Comparison of ENCODE assay signal across 7 cellular contexts in genomic region chr17:40648326-40648968, GRCh38. TPM values are rescaled to one million over a fixed set of nuclear protein-coding genes. Genes with fewer than 3 reads are reported as not detected.
DNase-seq lines count a peak whose midpoint lies in the region; ATAC-seq and TF ChIP-seq lines count a peak whose summit lies in the region.

No MANE protein-coding gene starts in this region.

- no peak overlapping the region for H2AFZ ChIP-seq in H9 (ENCODE audit: low read length)

- no peak overlapping the region for H2BK15ac ChIP-seq in H9 (ENCODE audit: low read depth, low read length)

- peaks cover 17% of the 10 kb centered on the region for H3K23me2 ChIP-seq in H9 (ENCODE audit: insufficient read length, low read depth, low read length, poor library complexity, severe bottlenecking)

- intact Hi-C loops in posterior vena cava (cut with DNase I): no loop called here

- TF ChIP-seq CTCF in GM12865 (IDR thresholded peaks at IDR 0.05; ENCODE audit: insufficient read depth, low read depth, low read length, missing control alignments): no peak
- TF ChIP-seq CTCF in H9 (conservative IDR thresholded peaks at IDR 0.05): no peak
- no peak for TF ChIP-seq CTCF in brain (conservative IDR thresholded peaks at IDR 0.05)

- H3K9me3 Mint-ChIP-seq in H9 (no peaks in the 10 kb centered on the region), brain (peaks cover 0 to 2% (median 0%) of the 10 kb centered on the region in 5 experiments)
- no peaks in the 10 kb centered on the region for H3K9me3 Mint-ChIP-seq in stimulated activated naive CD8-positive, alpha-beta T cell treated with anti-CD3 and anti-CD28 coated beads, Interleukin-15, amount 100 ng/mL, for 72 hours

- peak overlapping the region; percentile 85 to 95 for H3K4me3 Mint-ChIP-seq in H9
- H3K4me3 Mint-ChIP-seq in brain: peak overlapping the region; percentile 92 to 98 (median 95)
- H3K4me3 Mint-ChIP-seq in stimulated activated naive CD8-positive, alpha-beta T cell treated with anti-CD3 and anti-CD28 coated beads, Interleukin-15, amount 100 ng/mL, for 72 hours: peak overlapping the region; percentile 98 to 99

- no peak overlapping the region for H3K56ac ChIP-seq in H9 (ENCODE audit: insufficient read length, low read depth, low read length)

- peak overlapping the region; percentile 3 for H2BK120ac ChIP-seq in H9 (ENCODE audit: low read depth, low read length, poor library complexity, severe bottlenecking)

- peak; percentile 45 for ATAC-seq in stimulated activated naive CD8-positive, alpha-beta T cell treated with anti-CD3 and anti-CD28 coated beads, Interleukin-15, amount 100 ng/mL, for 72 hours

- peak overlapping the region; percentile 90 for H3K9ac ChIP-seq in H9 (ENCODE audit: extremely low read depth, insufficient read length, low read length)

- peaks cover 6 to 22% (median 17%) of the 10 kb centered on the region in 3 experiments; a peak in 5 of 7 replicates for H3K36me3 Mint-ChIP-seq in H9 (ENCODE audit: insufficient read depth in 1 of 3, low read depth in 3 of 3)
- peaks cover 20% of the 10 kb centered on the region for H3K36me3 Mint-ChIP-seq in brain

- H3K23ac ChIP-seq in H9 (ENCODE audit: insufficient read length, low read depth, low read length): no peak overlapping the region

- no peak overlapping the region for H4K5ac ChIP-seq in H9 (ENCODE audit: insufficient read length, low read depth, low read length)

- DNase-seq in GM12865 (ENCODE audit: low read depth) (no peak), H9 (no peak), NCI-H345 treated with DMSO at 0.1 percent for 48 hours (lab: John Stamatoyannopoulos, UW; ENCODE audit: unreplicated experiment) (peak; percentile 33), inferior parietal cortex (ENCODE audit: extremely low spot score) (peak; percentile 45), posterior vena cava (ENCODE audit: low spot score) (no peak)
- peak in 1 of 2 donors; percentile 13 for DNase-seq in stimulated activated naive CD8-positive, alpha-beta T cell treated with anti-CD3 and anti-CD28 coated beads, Interleukin-15, amount 100 ng/mL, for 72 hours

- H2BK12ac ChIP-seq in H9 (ENCODE audit: insufficient read length, low read depth, low read length): no peak overlapping the region

- no peak overlapping the region for H2BK20ac ChIP-seq in H9 (ENCODE audit: low read depth, low read length, poor library complexity, severe bottlenecking)

- peaks cover 2% of the 10 kb centered on the region for H3K79me1 ChIP-seq in H9 (ENCODE audit: insufficient read depth, low read depth, low read length, poor library complexity, severe bottlenecking)

- H3K9me3 ChIP-seq in H9 (ENCODE audit: control insufficient read depth, low read depth, low read length): no peaks in the 10 kb centered on the region

- H3K79me2 ChIP-seq in H9 (ENCODE audit: insufficient read depth, low read length): peaks cover 7% of the 10 kb centered on the region; the same call in 1 of the 2 replicates

- H3K4me3 ChIP-seq in GM12865 (ENCODE audit: low read depth, low read length): peak overlapping the region; percentile 90

- H3K27me3 Mint-ChIP-seq in H9 (ENCODE audit: low read depth) (peaks cover 5% of the 10 kb centered on the region; the same call in 1 of the 2 replicates), brain (peaks cover 17% of the 10 kb centered on the region)
- H3K27me3 Mint-ChIP-seq in stimulated activated naive CD8-positive, alpha-beta T cell treated with anti-CD3 and anti-CD28 coated beads, Interleukin-15, amount 100 ng/mL, for 72 hours: no peaks in the 10 kb centered on the region

- peak overlapping the region; percentile 97 for H3K18ac ChIP-seq in H9 (ENCODE audit: insufficient read length, low read depth, low read length)

- no peaks in the 10 kb centered on the region for H3K27me3 ChIP-seq in H9 (ENCODE audit: insufficient read depth, low read length)

- H3K27ac ChIP-seq in H9 (ENCODE audit: insufficient read length, low read depth, low read length): no peak overlapping the region

- H3K4ac ChIP-seq in H9 (ENCODE audit: low read depth, low read length): no peak overlapping the region; the same call in 1 of the 2 replicates

- H3K4me2 ChIP-seq in H9 (ENCODE audit: insufficient read depth, insufficient read length, low read length): peak overlapping the region; percentile 95

- no CpG with 5 or more reads among the region's 33 CpGs for WGBS in H9 (ENCODE audit: extremely low coverage, insufficient read length, low lambda C conversion rate)

- H3K27ac Mint-ChIP-seq in H9: peak overlapping the region; percentile 96 to 100 (median 99)
- peak overlapping the region; percentile 99 to 100 (median 99) for H3K27ac Mint-ChIP-seq in brain
- peak overlapping the region; percentile 100 for H3K27ac Mint-ChIP-seq in stimulated activated naive CD8-positive, alpha-beta T cell treated with anti-CD3 and anti-CD28 coated beads, Interleukin-15, amount 100 ng/mL, for 72 hours

- H4K8ac ChIP-seq in H9 (replicated peaks; ENCODE audit: insufficient read length, low read depth, low read length): no peak overlapping the region

- H3K14ac ChIP-seq in H9 (ENCODE audit: insufficient read depth, low read length): peak overlapping the region; percentile 95

- no peak overlapping the region for H3T11ph ChIP-seq in H9 (ENCODE audit: low read length)

- H2BK5ac ChIP-seq in H9 (ENCODE audit: insufficient read length, low read length): no peak overlapping the region

- H4K20me1 ChIP-seq in H9 (ENCODE audit: control insufficient read depth, insufficient read depth, insufficient read length): no peaks in the 10 kb centered on the region

- no peak overlapping the region for H2AK5ac ChIP-seq in H9 (ENCODE audit: insufficient read length, low read length)

- H3K4me1 ChIP-seq in H9 (ENCODE audit: insufficient read depth, low read length): no peaks in the 10 kb centered on the region

- H3K4me1 Mint-ChIP-seq in H9: peaks cover 10 to 13% of the 10 kb centered on the region in 2 experiments
- peaks cover 54% of the 10 kb centered on the region for H3K4me1 Mint-ChIP-seq in brain
- peaks cover 34% of the 10 kb centered on the region for H3K4me1 Mint-ChIP-seq in stimulated activated naive CD8-positive, alpha-beta T cell treated with anti-CD3 and anti-CD28 coated beads, Interleukin-15, amount 100 ng/mL, for 72 hours

- no peak overlapping the region for H4K91ac ChIP-seq in H9 (ENCODE audit: insufficient read length, low read depth, low read length)

RNA-seq across cellular contexts. Expression of gene SMARCE1, which starts 0.8 kb away (rescaled TPM):
- total RNA-seq in H9 (2021): 122 and 126 TPM in 2 replicates
- 141 TPM for polyA plus RNA-seq in brain (ENCODE audit: insufficient read depth, low read depth, low replicate concordance)
- total RNA-seq in posterior vena cava: 100 to 1,000 TPM in 1 of 2 donors, 10 to 100 TPM in 1; 80.7 to 101 TPM

RNA-seq across cellular contexts. Expression of gene KRT222, which starts 16.5 kb away (rescaled TPM):
- 0.13 and 0.18 TPM in 2 replicates for total RNA-seq in H9 (2021)
- 1.4 TPM for polyA plus RNA-seq in brain (ENCODE audit: insufficient read depth, low read depth, low replicate concordance)
- total RNA-seq in posterior vena cava: 1 to 10 TPM; 1.1 to 7.7 TPM

RNA-seq across cellular contexts. Expression of gene KRT24, which starts 55.1 kb away (rescaled TPM):
- total RNA-seq in H9 (2021): not detected in 2 replicates
- polyA plus RNA-seq in brain (ENCODE audit: insufficient read depth, low read depth, low replicate concordance): not detected
- total RNA-seq in posterior vena cava: not detected

Comparison
In these comparisons a context has a peak if more than half of its experiments do, and no peak if none do; other contexts are left out.
1. DNase-seq: peak in NCI-H345 treated with DMSO at 0.1 percent for 48 hours (single experiment) and inferior parietal cortex (single experiment); none in GM12865 (single experiment), H9 (single experiment) and posterior vena cava (single experiment).
2. Peak in every context shown above with its lines, with median percentiles within 50 percentile points of each other: H3K27ac Mint-ChIP-seq and H3K4me3 Mint-ChIP-seq.